In genomic region chr1:38076455-38076854, GRCh38 we compare ENCODE assay signal across 24 cellular contexts. TPM values are rescaled to one million over a fixed set of nuclear protein-coding genes. Genes with fewer than 3 reads are reported as not detected.
A peak's percentile ranks its signal among the peaks of the same experiment; 100 is the strongest.
DNase-seq lines count a peak whose midpoint lies in the region; ATAC-seq, FAIRE-seq and TF ChIP-seq lines count a peak whose summit lies in the region.
"Had no signal": no experiment of that assay in that cellular context is flagged by ENCODE, and none has a peak within 500 bp of the region (broad histone marks: within the 10 kb centered on the region; RNA-seq: fewer than 3 reads in every experiment).

No MANE protein-coding gene starts in this region.

- CTCF ChIA-PET in A549 (lab: Yijun Ruan, JAX), result no interaction called here

- DNase-seq in DMS153 (lab: John Stamatoyannopoulos, UW) (peak; percentile 34), DMS153 treated with DMSO at 0.1 percent for 48 hours (lab: John Stamatoyannopoulos, UW; ENCODE audit: unreplicated experiment) (no peak), A549 (ENCODE audit: low read depth in 1 of 2, low spot score in 1 of 2) (no peak), NCI-H2081 (lab: John Stamatoyannopoulos, UW) (peak; percentile 37 to 69), testis (no peak), NCI-H748 (lab: John Stamatoyannopoulos, UW; ENCODE audit: unreplicated experiment) (no peak)
- DNase-seq: NCI-H1092 treated with DMSO at 0.1 percent for 48 hours, NCI-H187, NCI-H2107, NCI-H446 treated with DMSO at 0.1 percent for 48 hours, NCI-H748 treated with DMSO at 0.1 percent for 48 hours, SHP77, SW 1271 had no signal

- no peaks in the 10 kb centered on the region for H3K36me3 ChIP-seq in testis (ENCODE audit: low read depth, missing control alignments)

- no peak overlapping the region for H3K27ac ChIP-seq in A549
- no peak overlapping the region for H3K27ac ChIP-seq in testis
- H3K27ac ChIP-seq: 22Rv1, PC-9, RWPE1 had no signal

- H3K9me3 ChIP-seq in A549 (no peaks in the 10 kb centered on the region), testis (no peaks in the 10 kb centered on the region)

- no peak for TF ChIP-seq POLR2A in A549 (IDR thresholded peaks at IDR 0.05; ENCODE audit: low read length)
- TF ChIP-seq POLR2A in testis (IDR thresholded peaks at IDR 0.05), result no peak

- WGBS in A549 (ENCODE audit: missing lambda C conversion rate), result 20% methylated on average over 6 of the region's 6 CpGs
- 65 to 67% methylated on average over 6 of the region's 6 CpGs for WGBS in testis, 2 donors

- H3K4me3 ChIP-seq in A549 (no peak overlapping the region), testis (no peak overlapping the region)
- H3K4me3 ChIP-seq: PC-9 had no signal

- H3K4me1 ChIP-seq in A549 (no peaks in the 10 kb centered on the region), testis (no peaks in the 10 kb centered on the region)

- no peak for FAIRE-seq in A549 (lab: Jason Lieb, UNC)
- FAIRE-seq: GM19239, HepG2 had no signal

- no peak overlapping the region for H3K4me2 ChIP-seq in A549
- H3K4me2 ChIP-seq: PC-9 had no signal

- H3K27me3 ChIP-seq in testis, result no peaks in the 10 kb centered on the region

- POLR2A ChIA-PET in A549 (lab: Yijun Ruan, JAX), result no interaction called here

- TF ChIP-seq CTCF in A549 (IDR thresholded peaks at IDR 0.05) (no peak), testis (IDR thresholded peaks at IDR 0.05) (no peak)

- ATAC-seq in A549, result no peak
- no peak for ATAC-seq in SK-N-SH treated with all-trans-retinoic acid at 6 μM for 48 hours
- no peak for ATAC-seq in GM21619 (IDR thresholded peaks at IDR 0.05; ENCODE audit: unreplicated experiment)

- TF ChIP-seq RAD21 in A549 (conservative IDR thresholded peaks at IDR 0.05 in 1 of 2, IDR thresholded peaks at IDR 0.05 in 1 of 2), result no peak

- no peak for TF ChIP-seq EP300 in A549 (IDR thresholded peaks at IDR 0.05)

- intact Hi-C loops in testis (cut with DNase I; ENCODE audit: low total_unique reads), result no loop called here

TF ChIP-seq in A549, 52 proteins besides CTCF, POLR2A, EP300 and RAD21:
- TF ChIP-seq ESRRA (IDR thresholded peaks at IDR 0.05; ENCODE audit: borderline replicate concordance, low read length), result no peak
- TF ChIP-seq, protein P1, sequence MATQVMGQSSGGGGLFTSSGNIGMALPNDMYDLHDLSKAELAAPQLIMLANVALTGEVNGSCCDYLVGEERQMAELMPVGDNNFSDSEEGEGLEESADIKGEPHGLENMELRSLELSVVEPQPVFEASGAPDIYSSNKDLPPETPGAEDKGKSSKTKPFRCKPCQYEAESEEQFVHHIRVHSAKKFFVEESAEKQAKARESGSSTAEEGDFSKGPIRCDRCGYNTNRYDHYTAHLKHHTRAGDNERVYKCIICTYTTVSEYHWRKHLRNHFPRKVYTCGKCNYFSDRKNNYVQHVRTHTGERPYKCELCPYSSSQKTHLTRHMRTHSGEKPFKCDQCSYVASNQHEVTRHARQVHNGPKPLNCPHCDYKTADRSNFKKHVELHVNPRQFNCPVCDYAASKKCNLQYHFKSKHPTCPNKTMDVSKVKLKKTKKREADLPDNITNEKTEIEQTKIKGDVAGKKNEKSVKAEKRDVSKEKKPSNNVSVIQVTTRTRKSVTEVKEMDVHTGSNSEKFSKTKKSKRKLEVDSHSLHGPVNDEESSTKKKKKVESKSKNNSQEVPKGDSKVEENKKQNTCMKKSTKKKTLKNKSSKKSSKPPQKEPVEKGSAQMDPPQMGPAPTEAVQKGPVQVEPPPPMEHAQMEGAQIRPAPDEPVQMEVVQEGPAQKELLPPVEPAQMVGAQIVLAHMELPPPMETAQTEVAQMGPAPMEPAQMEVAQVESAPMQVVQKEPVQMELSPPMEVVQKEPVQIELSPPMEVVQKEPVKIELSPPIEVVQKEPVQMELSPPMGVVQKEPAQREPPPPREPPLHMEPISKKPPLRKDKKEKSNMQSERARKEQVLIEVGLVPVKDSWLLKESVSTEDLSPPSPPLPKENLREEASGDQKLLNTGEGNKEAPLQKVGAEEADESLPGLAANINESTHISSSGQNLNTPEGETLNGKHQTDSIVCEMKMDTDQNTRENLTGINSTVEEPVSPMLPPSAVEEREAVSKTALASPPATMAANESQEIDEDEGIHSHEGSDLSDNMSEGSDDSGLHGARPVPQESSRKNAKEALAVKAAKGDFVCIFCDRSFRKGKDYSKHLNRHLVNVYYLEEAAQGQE (IDR thresholded peaks at IDR 0.05), result 0 out of 2 replicates have a peak, but pooled peaks have one; percentile 48

TF ChIP-seq in SK-N-SH treated with all-trans-retinoic acid at 6 μM for 48 hours, 23 proteins besides CTCF, POLR2A, EP300 and RAD21:
- TF ChIP-seq TCF4 (CRISPR knock-in tag; IDR thresholded peaks at IDR 0.05; ENCODE audit: borderline replicate concordance) (peak; percentile 48; the same call in 1 of the 2 replicates), ZFP30 (CRISPR knock-in tag; IDR thresholded peaks at IDR 0.05) (no peak)

RNA-seq across cellular contexts. Expression of gene POU3F1, which starts 29.9 kb away (rescaled TPM):
- polyA plus RNA-seq in A549 (2011; rRNA removed), result not detected in 2 replicates
- not detected in 2 replicates for polyA plus RNA-seq in A549 (2012; cell fraction: cytosol; rRNA removed)
- 0.09 TPM in 1 of 2 replicates, not detected in the other for polyA plus RNA-seq in A549 (2012; cell fraction: nucleus; rRNA removed)
- not detected in 3 replicates for polyA plus RNA-seq in A549 (2017; fragmentation: RNase III; extraction: RNeasy Plus Mini Kit Qiagen cat#74134 plus additional on column Dnase treatment)
- not detected in 2 replicates for polyA minus RNA-seq in A549 (2011; rRNA and poly(A)+ RNA removed)
- total RNA-seq in testis, result 1 to 10 TPM; 6.0 to 6.8 TPM
- polyA plus RNA-seq in testis (ENCODE audit: insufficient read depth, low read depth, low replicate concordance), result 1.6 TPM
- total RNA-seq: Calu3, HepG2, HT1080, M059J, PC-9 had no signal
- polyA plus RNA-seq: BJ, HepG2 had no signal

Comparison
In these comparisons a context has a peak if more than half of its experiments do, and no peak if none do; other contexts are left out.
1. DNase-seq: peak in DMS153 (single experiment) and NCI-H2081 (2 of 2); none in DMS153 treated with DMSO at 0.1 percent for 48 hours (single experiment), A549 (0 of 2), testis (single experiment) and NCI-H748 (single experiment).